Comparison of ENCODE assay signal across 8 cellular contexts in the genomic region with DNA sequence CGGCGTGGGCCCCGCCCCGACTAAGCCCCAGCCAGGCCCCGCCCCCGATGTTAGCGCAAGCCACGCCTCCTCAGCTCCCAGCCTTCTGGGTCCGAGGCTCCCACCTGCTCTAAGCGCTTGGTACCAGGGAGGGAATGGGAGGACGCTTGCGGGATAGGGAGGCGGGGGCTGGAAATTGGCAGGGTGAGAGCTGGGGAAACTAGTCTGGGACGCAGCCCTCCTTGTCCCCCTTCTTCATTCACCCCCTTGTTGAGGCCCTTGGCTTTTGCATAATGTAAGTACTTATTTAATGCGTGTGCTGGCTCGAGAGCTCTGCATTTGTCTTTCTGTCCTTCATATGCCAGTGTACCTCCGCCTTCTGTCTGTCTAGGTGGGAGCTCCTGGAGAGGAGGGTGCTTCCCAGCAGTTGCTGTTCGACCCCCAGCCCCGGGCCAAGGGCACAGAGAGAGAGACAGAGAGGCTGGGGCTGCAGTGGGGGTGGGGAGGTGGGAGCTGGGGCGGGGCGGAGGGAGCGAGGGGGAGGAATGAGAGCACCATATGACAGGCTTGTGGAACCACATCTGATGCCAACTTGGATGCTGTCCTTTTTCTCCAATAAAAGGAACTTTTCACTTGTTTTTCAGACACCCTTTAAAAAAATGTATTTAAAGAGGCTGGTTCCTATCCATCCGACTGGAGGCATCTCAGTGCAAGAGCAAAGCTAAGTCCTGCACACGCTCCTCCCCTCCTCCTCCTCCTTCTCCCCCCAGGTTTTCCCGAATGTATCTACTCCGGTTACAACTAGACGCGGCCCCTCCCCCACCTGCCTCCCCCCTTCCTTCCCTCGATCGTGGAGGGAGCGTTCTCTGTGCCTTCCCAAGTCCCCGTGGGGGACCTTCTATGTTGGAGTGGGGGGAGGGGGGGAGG. TPM values are rescaled to one million over a fixed set of nuclear protein-coding genes. Genes with fewer than 3 reads are reported as not detected.
DNase-seq lines count a peak whose midpoint lies in the region; ATAC-seq and TF ChIP-seq lines count a peak whose summit lies in the region.

No MANE protein-coding gene starts in this region.

- peak overlapping the region; percentile 68 for H3K27ac Mint-ChIP-seq in activated B cell treated with CpG ODN at 0.5 μM for 24 hours

- TF ChIP-seq CTCF in GM06990 (IDR thresholded peaks at IDR 0.05; ENCODE audit: insufficient read depth, low read length, poor library complexity, severe bottlenecking) = no peak
- no peak for TF ChIP-seq CTCF in activated B cell treated with CpG ODN at 0.5 μM for 24 hours (IDR thresholded peaks at IDR 0.05)
- TF ChIP-seq CTCF in cardiac fibroblast (IDR thresholded peaks at IDR 0.05; ENCODE audit: low read depth, low read length) = no peak

- H3K4me1 Mint-ChIP-seq in activated B cell treated with CpG ODN at 0.5 μM for 24 hours = peaks cover 53% of the 10 kb centered on the region

- no peaks in the 10 kb centered on the region for H3K36me3 ChIP-seq in GM06990 (ENCODE audit: control insufficient read depth, insufficient read depth, low read length)

- CTCF ChIA-PET in activated B cell treated with CpG ODN at 0.5 μM for 24 hours (lab: Charles Lee) = interaction anchor here (1.2 kb wide), 1 partner anchor 26 kb away, joined by 4 read pairs; the partner anchor contains the start of gene MAP1LC3B2

- no peaks in the 10 kb centered on the region for H3K9me3 Mint-ChIP-seq in activated B cell treated with CpG ODN at 0.5 μM for 24 hours

- H3K4me3 Mint-ChIP-seq in activated B cell treated with CpG ODN at 0.5 μM for 24 hours = peak overlapping the region; percentile 96

- DNase-seq in GM06990 (ENCODE audit: extremely low read depth, insufficient read length) (peak; percentile 83), NCI-H2171 treated with DMSO at 0.1 percent for 48 hours (lab: John Stamatoyannopoulos, UW) (peak; percentile 79), activated B cell treated with CpG ODN at 0.5 μM for 24 hours (peak; percentile 82), cardiac fibroblast (ENCODE audit: low read depth in 2 of 2) (peak; percentile 47 to 82), iris pigment epithelial cell (ENCODE audit: low read depth) (peak; percentile 79)
- DNase-seq in stimulated activated CD4-positive, alpha-beta T cell treated with anti-CD3 and anti-CD28 coated beads, Interleukin-12 subunit alpha, Interleukin-12 subunit beta, amount 100 ng/mL, for 24 hours (ENCODE audit: low read depth in 2 of 2) = peak; percentile 51 to 77

- H3K27me3 ChIP-seq in GM06990 (replicated peaks; ENCODE audit: control insufficient read depth, insufficient read depth, low read length) = no peaks in the 10 kb centered on the region

- ATAC-seq in HG02852 (IDR thresholded peaks at IDR 0.05; ENCODE audit: unreplicated experiment) = peak; percentile 50
- peak; percentile 88 for ATAC-seq in activated B cell treated with CpG ODN at 0.5 μM for 24 hours (ENCODE audit: low read depth)
- no peak for ATAC-seq in HG03571 (IDR thresholded peaks at IDR 0.05; ENCODE audit: unreplicated experiment)

- H3K36me3 Mint-ChIP-seq in activated B cell treated with CpG ODN at 0.5 μM for 24 hours (ENCODE audit: low read depth) = peaks cover 4% of the 10 kb centered on the region

- POLR2A ChIA-PET in activated B cell treated with CpG ODN at 0.5 μM for 24 hours (lab: Charles Lee) = interaction anchor here (0.6 to 8.2 kb wide), 8 partner anchors 12 to 384 kb away, joined by 3 to 124 read pairs (median 6); partner anchors contain the start of gene MAP1LC3B2

- H3K4me3 ChIP-seq in GM06990 (replicated peaks; ENCODE audit: low read depth, low read length) (peak overlapping the region; percentile 67), cardiac fibroblast (replicated peaks in 1 of 2; ENCODE audit: low read depth in 2 of 2, low read length in 2 of 2) (peak overlapping the region; percentile 50 to 55)

- no peaks in the 10 kb centered on the region for H3K27me3 Mint-ChIP-seq in activated B cell treated with CpG ODN at 0.5 μM for 24 hours

- intact Hi-C loops in activated B cell treated with CpG ODN at 0.5 μM for 24 hours (cut with micrococcal nuclease) = loop anchor here (1.0 to 2.0 kb wide), 5 partner anchors 25 to 203 kb away; partner anchors contain the start of gene MAP1LC3B2

RNA-seq across cellular contexts. Expression of gene MAP1LC3B2, which starts 25.6 kb away (rescaled TPM):
- 1.0 and 1.9 TPM in 2 replicates for total RNA-seq in activated B cell treated with CpG ODN at 0.5 μM for 24 hours
